In the genomic region with DNA sequence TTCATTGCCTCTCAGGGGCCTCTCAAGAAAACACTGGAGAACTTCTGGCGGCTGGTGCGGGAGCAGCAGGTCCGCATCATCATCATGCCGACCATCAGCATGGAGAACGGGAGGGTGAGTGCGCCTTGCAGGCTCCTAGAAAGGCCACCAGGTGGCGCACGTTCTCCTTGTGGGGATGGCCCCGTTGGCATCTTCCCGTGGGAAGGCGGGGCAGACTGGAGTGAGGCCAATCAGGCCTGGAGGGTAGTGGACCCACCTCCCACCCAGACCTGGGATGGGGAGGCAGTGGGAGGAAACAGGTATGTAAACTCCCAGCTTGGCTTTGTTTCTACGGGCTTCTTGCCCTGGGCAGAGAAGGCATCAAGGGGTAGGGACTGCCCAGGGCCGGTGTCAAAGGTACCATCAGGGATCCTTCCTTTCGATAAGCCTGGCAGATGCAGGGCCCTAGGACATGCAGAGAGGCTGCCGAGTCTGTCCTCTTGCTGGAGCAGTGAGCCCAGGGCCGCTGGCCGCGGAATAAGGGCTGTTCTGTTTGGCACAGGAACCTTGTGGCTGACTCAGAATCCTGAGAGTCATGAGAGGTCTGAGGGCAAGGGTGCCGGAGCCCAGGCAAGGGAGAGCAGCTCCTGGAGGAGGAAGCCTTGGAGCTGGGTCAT, we compare ENCODE assay signal across 8 cellular contexts. TPM values are rescaled to one million over a fixed set of nuclear protein-coding genes. Genes with fewer than 3 reads are reported as not detected.
DNase-seq lines count a peak whose midpoint lies in the region; ATAC-seq, FAIRE-seq and TF ChIP-seq lines count a peak whose summit lies in the region.

No MANE protein-coding gene starts in this region.

- peak; percentile 86 for TF ChIP-seq CTCF in 22Rv1 (IDR thresholded peaks at IDR 0.05)
- TF ChIP-seq CTCF in lower lobe of right lung (IDR thresholded peaks at IDR 0.05): peak; percentile 93

- H3K9me3 ChIP-seq in lower lobe of right lung: no peaks in the 10 kb centered on the region

- DNase-seq in GM18507 (ENCODE audit: extremely low spot score, insufficient read length, low read depth): peak; percentile 54
- DNase-seq in NCI-H748 (lab: John Stamatoyannopoulos, UW; ENCODE audit: unreplicated experiment): peak; percentile 91
- DNase-seq in activated CD4-positive, alpha-beta T cell treated with anti-CD3 and anti-CD28 coated beads, Interleukin-2, amount 50 U/mL, for 4 hours: peak; percentile 58 to 63
- peak; percentile 92 for DNase-seq in ecto neural progenitor cell (ENCODE audit: low spot score)
- DNase-seq in lower lobe of right lung: peak; percentile 89
- peak; percentile 39 for DNase-seq in stimulated activated CD8-positive, alpha-beta memory T cell treated with anti-CD3 and anti-CD28 coated beads, Interleukin-12 subunit alpha, Interleukin-12 subunit beta, amount 100 ng/mL, for 4 hours (ENCODE audit: low read depth)

- H3K27me3 ChIP-seq in lower lobe of right lung (ENCODE audit: low read depth): no peaks in the 10 kb centered on the region

- H3K36me3 ChIP-seq in lower lobe of right lung: no peaks in the 10 kb centered on the region

- ATAC-seq in HG03439 (IDR thresholded peaks at IDR 0.05; ENCODE audit: unreplicated experiment) (peak; percentile 72), lower lobe of right lung (peak; percentile 88)

- intact Hi-C loops in lower lobe of right lung (cut with DNase I): no loop called here

- FAIRE-seq in GM18507 (lab: Jason Lieb, UNC): peak; percentile 60

- no peak overlapping the region for H3K4me3 ChIP-seq in lower lobe of right lung

- H3K27ac ChIP-seq in 22Rv1 (no peak overlapping the region), lower lobe of right lung (no peak overlapping the region)

- peaks cover 6% of the 10 kb centered on the region for H3K4me1 ChIP-seq in lower lobe of right lung

RNA-seq across cellular contexts. Expression of gene SPTLC1, which starts 18.9 kb away (rescaled TPM):
- 65.4 TPM for total RNA-seq in lower lobe of right lung

Comparison
In these comparisons a context has a peak if more than half of its experiments do, and no peak if none do; other contexts are left out.
1. DNase-seq: peak in every context shown above with its lines; median percentile 92 in ecto neural progenitor cell; 91 in NCI-H748; 89 in lower lobe of right lung; 60 in activated CD4-positive, alpha-beta T cell treated with anti-CD3 and anti-CD28 coated beads, Interleukin-2, amount 50 U/mL, for 4 hours; 54 in GM18507; 39 in stimulated activated CD8-positive, alpha-beta memory T cell treated with anti-CD3 and anti-CD28 coated beads, Interleukin-12 subunit alpha, Interleukin-12 subunit beta, amount 100 ng/mL, for 4 hours.